In the genomic region with DNA sequence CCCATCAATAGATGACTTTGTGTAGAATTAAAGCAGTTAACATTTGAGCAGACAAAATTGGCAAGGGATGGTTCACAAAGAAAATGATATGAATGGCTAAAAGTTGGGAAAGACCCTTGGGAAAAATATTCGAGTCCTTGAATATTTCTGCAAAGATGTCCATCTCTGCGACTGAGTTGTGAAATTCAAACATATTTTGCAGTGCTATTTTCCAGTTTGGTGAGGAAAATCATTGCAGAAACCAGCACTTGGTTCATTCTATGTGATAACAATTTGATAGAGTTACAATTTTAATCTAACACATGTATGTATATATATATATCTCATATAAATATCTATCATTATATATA, we compare ENCODE assay signal across 30 cellular contexts. TPM values are rescaled to one million over a fixed set of nuclear protein-coding genes. Genes with fewer than 3 reads are reported as not detected.
DNase-seq lines count a peak whose midpoint lies in the region; ATAC-seq and TF ChIP-seq lines count a peak whose summit lies in the region.
"Had no signal": no experiment of that assay in that cellular context is flagged by ENCODE, and none has a peak within 500 bp of the region (broad histone marks: within the 10 kb centered on the region; RNA-seq: fewer than 3 reads in every experiment).

No MANE protein-coding gene starts in this region.

- intact Hi-C loops in IMR-90 (cut with micrococcal nuclease) (loop anchor here (10.0 kb wide), 1 partner anchor 814 kb away; no protein-coding TSS in a partner anchor), lower lobe of right lung (cut with DNase I) (no loop called here)

- H3K56ac ChIP-seq in IMR-90 (ENCODE audit: extremely low read depth, insufficient read depth, low read length), result no peak overlapping the region

- CTCF ChIA-PET in IMR-90 (lab: Yijun Ruan, JAX), result no interaction called here

- H2AFZ ChIP-seq in IMR-90 (replicated peaks; ENCODE audit: low read length, poor library complexity), result no peak overlapping the region

- no peak overlapping the region for H3K27ac ChIP-seq in IMR-90 (ENCODE audit: insufficient read depth, low read length)
- peak overlapping the region; percentile 61 for H3K27ac ChIP-seq in lower lobe of right lung
- H3K27ac ChIP-seq in subcutaneous abdominal adipose tissue (ENCODE audit: low read depth, low read length), result peak overlapping the region; percentile 56
- H3K27ac ChIP-seq: C4-2B, coronary artery, tibial nerve had no signal

- H2BK120ac ChIP-seq in IMR-90 (ENCODE audit: low read depth, low read length), result no peak overlapping the region

- H3K4me1 ChIP-seq in IMR-90 (ENCODE audit: control insufficient read depth, insufficient read depth, low read length) (no peaks in the 10 kb centered on the region), adipocyte (ENCODE audit: control insufficient read depth, insufficient read depth, low read length) (peaks cover 26% of the 10 kb centered on the region), lower lobe of right lung (peaks cover 13% of the 10 kb centered on the region), subcutaneous abdominal adipose tissue (ENCODE audit: control insufficient read depth in 5 of 5, insufficient read depth in 5 of 5, low read length in 5 of 5) (peaks cover 0 to 28% (median 15%) of the 10 kb centered on the region in 5 donors)

- no peak overlapping the region for H3K4ac ChIP-seq in IMR-90 (ENCODE audit: low read depth, low read length)

- no peak overlapping the region for H3K4me3 ChIP-seq in IMR-90 (ENCODE audit: insufficient read depth, low read depth, low read length)
- H3K4me3 ChIP-seq in adipocyte (ENCODE audit: low read length), result peak overlapping the region; percentile 54
- no peak overlapping the region for H3K4me3 ChIP-seq in lower lobe of right lung
- no peak overlapping the region for H3K4me3 ChIP-seq in subcutaneous abdominal adipose tissue (ENCODE audit: low read depth in 1 of 5, low read length in 5 of 5)
- H3K4me3 ChIP-seq: coronary artery, K562, tibial nerve had no signal

- H3K36me3 ChIP-seq in IMR-90 (ENCODE audit: control insufficient read depth, insufficient read depth, low read length), result no peaks in the 10 kb centered on the region
- no peaks in the 10 kb centered on the region for H3K36me3 ChIP-seq in adipocyte (ENCODE audit: control insufficient read depth, insufficient read depth, low read length, severe bottlenecking)
- H3K36me3 ChIP-seq in lower lobe of right lung, result no peaks in the 10 kb centered on the region
- no peaks in the 10 kb centered on the region for H3K36me3 ChIP-seq in subcutaneous abdominal adipose tissue (ENCODE audit: control insufficient read depth in 5 of 5, insufficient read depth in 5 of 5, low read length in 5 of 5)
- H3K36me3 ChIP-seq: tibial nerve had no signal

- peaks cover 25% of the 10 kb centered on the region for H3K27me3 ChIP-seq in IMR-90 (ENCODE audit: control insufficient read depth, insufficient read depth, low read length)
- peaks cover 7% of the 10 kb centered on the region for H3K27me3 ChIP-seq in adipocyte (replicated peaks; ENCODE audit: control insufficient read depth, insufficient read depth, low read length)
- H3K27me3 ChIP-seq in lower lobe of right lung (ENCODE audit: low read depth), result no peaks in the 10 kb centered on the region
- H3K27me3 ChIP-seq in subcutaneous abdominal adipose tissue (ENCODE audit: control insufficient read depth in 5 of 5, insufficient read depth in 4 of 5, low read length in 5 of 5), result no peaks in the 10 kb centered on the region
- H3K27me3 ChIP-seq: tibial nerve had no signal

- H3K14ac ChIP-seq in IMR-90 (replicated peaks; ENCODE audit: low read depth, low read length), result no peak overlapping the region

- H2BK15ac ChIP-seq in IMR-90 (ENCODE audit: low read depth, low read length), result no peak overlapping the region

- H4K20me1 ChIP-seq in IMR-90 (ENCODE audit: insufficient read depth, low read length), result no peaks in the 10 kb centered on the region

- H4K91ac ChIP-seq in IMR-90 (ENCODE audit: insufficient read depth, low read depth, low read length), result no peak overlapping the region

- no peak overlapping the region for H4K5ac ChIP-seq in IMR-90 (ENCODE audit: low read depth, low read length)

- no peak overlapping the region for H3K23ac ChIP-seq in IMR-90 (ENCODE audit: low read depth, low read length)

- no peak for DNase-seq in IMR-90
- DNase-seq in adipocyte (ENCODE audit: low read depth), result no peak
- no peak for DNase-seq in lower lobe of right lung
- DNase-seq in NOMO-1 treated with DMSO at 0.1 percent for 48 hours (lab: John Stamatoyannopoulos, UW; ENCODE audit: unreplicated experiment), result no peak
- DNase-seq in NCI-H128 (lab: John Stamatoyannopoulos, UW; ENCODE audit: unreplicated experiment), result no peak
- DNase-seq in ureter (ENCODE audit: low spot score), result no peak
- no peak for DNase-seq in GF-D8 (lab: John Stamatoyannopoulos, UW)
- DNase-seq: activated CD4-positive, alpha-beta T cell treated with anti-CD3 and anti-CD28 coated beads for 4 hours; activated gamma-delta T cell; activated naive CD8-positive, alpha-beta T cell treated with anti-CD3 and anti-CD28 coated beads, Interleukin-2, amount 10 ng/mL, durations not matched to agents 7 days and 5 days; COR-L47; effector memory CD8-positive, alpha-beta T cell; erythroblast; naive B cell; NCI-H1436; NCI-H2081 treated with DMSO at 0.1 percent for 48 hours; NCI-H226; NCI-H526 treated with DMSO at 0.1 percent for 48 hours; right cardiac atrium; SHP77 treated with DMSO at 0.1 percent for 48 hours; SW 1271 had no signal

- H3K4me2 ChIP-seq in IMR-90 (ENCODE audit: low read depth, low read length), result peak overlapping the region; percentile 46; the same call in 1 of the 2 replicates

- H3K18ac ChIP-seq in IMR-90 (ENCODE audit: low read depth, low read length), result no peak overlapping the region

- no peak for TF ChIP-seq POLR2A in IMR-90 (IDR thresholded peaks at IDR 0.05; ENCODE audit: low read depth, low read length)

- no peak overlapping the region for H2BK5ac ChIP-seq in IMR-90 (ENCODE audit: low read depth, low read length, poor library complexity, severe bottlenecking)

- H3K9me3 ChIP-seq in IMR-90 (ENCODE audit: control insufficient read depth, insufficient read depth, low read length), result no peaks in the 10 kb centered on the region
- no peaks in the 10 kb centered on the region for H3K9me3 ChIP-seq in adipocyte (ENCODE audit: control insufficient read depth, low read length)
- no peaks in the 10 kb centered on the region for H3K9me3 ChIP-seq in lower lobe of right lung
- H3K9me3 ChIP-seq in subcutaneous abdominal adipose tissue (ENCODE audit: control insufficient read depth in 5 of 5, low read length in 5 of 5), result no peaks in the 10 kb centered on the region
- H3K9me3 ChIP-seq: tibial nerve had no signal

- H2BK20ac ChIP-seq in IMR-90 (ENCODE audit: low read depth, low read length), result no peak overlapping the region

- BruUV-seq in IMR-90 (replicated peaks; lab: Mats Ljungman, UMichigan), result no TSS peak

- 48% methylated on average over 2 of the region's 2 CpGs; no CpG with 5 or more reads in 1 of the 2 experiments for WGBS in IMR-90 (ENCODE audit: extremely low coverage in 2 of 2, insufficient read length in 1 of 2), 2 experiments

- no peak overlapping the region for H2AK5ac ChIP-seq in IMR-90 (ENCODE audit: low read depth, low read length)

- no peak for ATAC-seq in IMR-90 (ENCODE audit: low read depth)
- ATAC-seq in lower lobe of right lung, result no peak
- ATAC-seq: effector memory CD8-positive, alpha-beta T cell; HCT116; left lobe of liver; Panc1 had no signal

- H4K8ac ChIP-seq in IMR-90 (ENCODE audit: low read depth in 2 of 2, low read length in 2 of 2), result no peak overlapping the region

- H2AK9ac ChIP-seq in IMR-90 (replicated peaks; ENCODE audit: low read depth, low read length, poor library complexity), result no peak overlapping the region

- POLR2A ChIA-PET in IMR-90 (lab: Charles Lee; ENCODE audit: unreplicated experiment), result no interaction called here

- no peak overlapping the region for H3K9ac ChIP-seq in IMR-90 (ENCODE audit: low read depth, low read length)
- H3K9ac ChIP-seq in adipocyte (ENCODE audit: low read length), result peak overlapping the region; percentile 70
- no peak overlapping the region for H3K9ac ChIP-seq in subcutaneous abdominal adipose tissue (ENCODE audit: low read length in 5 of 5)

- TF ChIP-seq CTCF in IMR-90 (conservative IDR thresholded peaks at IDR 0.05; ENCODE audit: low read depth, low read length) (no peak), lower lobe of right lung (IDR thresholded peaks at IDR 0.05) (no peak)

- no peak for TF ChIP-seq RAD21 in IMR-90 (IDR thresholded peaks at IDR 0.05; ENCODE audit: low read length)

- 0 out of 2 replicates have a peak, but pooled peaks cover 5% of the 10 kb centered on the region for H3K9me1 ChIP-seq in IMR-90 (ENCODE audit: insufficient read depth, low read length)

- in situ Hi-C loops in IMR-90 (cut with MboI; ENCODE audit: low sequenced_read_pairs), result loop anchor here (25.0 kb wide), 3 partner anchors 811 to 1661 kb away; a partner anchor contains a TSS

- dilution Hi-C loops in IMR-90 (cut with HindIII; ENCODE audit: low sequenced_read_pairs, unreplicated experiment), result no loop called here

- H3K79me1 ChIP-seq in IMR-90 (ENCODE audit: low read depth in 1 of 2, low read length in 2 of 2), result no peaks in the 10 kb centered on the region

TF ChIP-seq in IMR-90, 13 proteins besides CTCF, POLR2A, EP300 and RAD21 (continues in another document):
- TF ChIP-seq MXI1 (IDR thresholded peaks at IDR 0.05; ENCODE audit: borderline replicate concordance, low read depth, low read length), result no peak
- TF ChIP-seq MAZ (IDR thresholded peaks at IDR 0.05; ENCODE audit: borderline replicate concordance, low read depth, low read length), result no peak

RNA-seq across cellular contexts. Expression of a gene that starts 6.1 kb away (rescaled TPM):
- total RNA-seq in IMR-90 (2012; rRNA removed) (41.9 and 80.8 TPM in 2 replicates), lower lobe of right lung (43.0 TPM), ureter (62.1 TPM)
- 18.0 and 24.8 TPM in 2 replicates for polyA plus RNA-seq in IMR-90 (2012; rRNA removed)
- 3.3 and 4.8 TPM in 2 replicates for polyA plus RNA-seq in IMR-90 (2012; cell fraction: cytosol; rRNA removed)
- polyA plus RNA-seq in IMR-90 (2012; cell fraction: nucleus; rRNA removed; ENCODE audit: low replicate concordance), result 1.4 and 8.0 TPM in 2 replicates

RNA-seq across cellular contexts. Expression of a gene that starts 16.5 kb away (rescaled TPM):
- 3.8 and 12.2 TPM in 2 replicates for total RNA-seq in IMR-90 (2012; rRNA removed)
- polyA plus RNA-seq in IMR-90 (2012; rRNA removed), result 34.5 and 42.6 TPM in 2 replicates
- 9.0 and 19.1 TPM in 2 replicates for polyA plus RNA-seq in IMR-90 (2012; cell fraction: cytosol; rRNA removed)
- 1.8 and 10.5 TPM in 2 replicates for polyA plus RNA-seq in IMR-90 (2012; cell fraction: nucleus; rRNA removed; ENCODE audit: low replicate concordance)
- total RNA-seq in lower lobe of right lung, result 73.8 TPM
- 77.7 TPM for total RNA-seq in ureter

RNA-seq across cellular contexts. Expression of a gene that starts 29.4 kb away (rescaled TPM):
- total RNA-seq in IMR-90 (2012; rRNA removed) (not detected in 2 replicates), lower lobe of right lung (6.5 TPM), ureter (not detected)
- not detected in 2 replicates for polyA plus RNA-seq in IMR-90 (2012; rRNA removed)
- polyA plus RNA-seq in IMR-90 (2012; cell fraction: cytosol; rRNA removed), result not detected in 2 replicates
- 0.02 TPM in 1 of 2 replicates, not detected in the other for polyA plus RNA-seq in IMR-90 (2012; cell fraction: nucleus; rRNA removed; ENCODE audit: low replicate concordance)
- total RNA-seq: activated naive CD8-positive, alpha-beta T cell treated with anti-CD3 and anti-CD28 coated beads, Interleukin-2, amount 10 ng/mL, durations not matched to agents 7 days and 5 days; G401 had no signal

RNA-seq across cellular contexts. Expression of a gene that starts 41.6 kb away (rescaled TPM):
- total RNA-seq in IMR-90 (2012; rRNA removed) (43.6 and 46.1 TPM in 2 replicates), lower lobe of right lung (533 TPM), ureter (116 TPM)
- polyA plus RNA-seq in IMR-90 (2012; rRNA removed), result 82.8 and 88.5 TPM in 2 replicates
- 78.1 and 134 TPM in 2 replicates for polyA plus RNA-seq in IMR-90 (2012; cell fraction: cytosol; rRNA removed)
- polyA plus RNA-seq in IMR-90 (2012; cell fraction: nucleus; rRNA removed; ENCODE audit: low replicate concordance), result 37.6 and 39.3 TPM in 2 replicates
- total RNA-seq: G401 had no signal
